Comparison of ENCODE assay signal across 8 cellular contexts in genomic region chr16:69329369-69330285, GRCh38. TPM values are rescaled to one million over a fixed set of nuclear protein-coding genes. Genes with fewer than 3 reads are reported as not detected.
DNase-seq lines count a peak whose midpoint lies in the region; ATAC-seq and TF ChIP-seq lines count a peak whose summit lies in the region.

No MANE protein-coding gene starts in this region.

- no peaks in the 10 kb centered on the region for H3K9me3 Mint-ChIP-seq in activated T-cell treated with anti-CD3 and anti-CD28 coated beads, Interleukin-2, amount 50 U/mL, for 4 hours

- H3K27me3 Mint-ChIP-seq in activated T-cell treated with anti-CD3 and anti-CD28 coated beads, Interleukin-2, amount 50 U/mL, for 4 hours (ENCODE audit: low read depth), result no peaks in the 10 kb centered on the region

- H3K4me3 Mint-ChIP-seq in activated T-cell treated with anti-CD3 and anti-CD28 coated beads, Interleukin-2, amount 50 U/mL, for 4 hours, result peak overlapping the region; percentile 85

- DNase-seq in COLO668 (lab: John Stamatoyannopoulos, UW; ENCODE audit: unreplicated experiment), result peak; percentile 67
- DNase-seq in activated T-cell treated with anti-CD3 and anti-CD28 coated beads, Interleukin-2, amount 50 U/mL, for 4 hours, result peak; percentile 54
- DNase-seq in head of caudate nucleus, result peak in 37 of 42 donors; percentile 5 to 78 (median 59)
- DNase-seq in posterior cingulate gyrus, result peak in 6 of 10 donors; percentile 14 to 91 (median 52)
- no peak for DNase-seq in NCI-H2171 treated with DMSO at 0.1 percent for 48 hours (lab: John Stamatoyannopoulos, UW)
- no peak for DNase-seq in DMS79 treated with DMSO at 0.1 percent for 48 hours (lab: John Stamatoyannopoulos, UW)

- TF ChIP-seq EP300 in Ishikawa (IDR thresholded peaks at IDR 0.05; ENCODE audit: borderline replicate concordance), result no peak

- ATAC-seq in GM21423 (IDR thresholded peaks at IDR 0.05; ENCODE audit: unreplicated experiment), result peak; percentile 30
- ATAC-seq in activated T-cell treated with anti-CD3 and anti-CD28 coated beads, Interleukin-2, amount 50 U/mL, for 4 hours, result peak; percentile 59 to 68

- H3K36me3 Mint-ChIP-seq in activated T-cell treated with anti-CD3 and anti-CD28 coated beads, Interleukin-2, amount 50 U/mL, for 4 hours (ENCODE audit: insufficient read depth), result peaks cover 18% of the 10 kb centered on the region

- peaks cover 49% of the 10 kb centered on the region for H3K4me1 Mint-ChIP-seq in activated T-cell treated with anti-CD3 and anti-CD28 coated beads, Interleukin-2, amount 50 U/mL, for 4 hours (ENCODE audit: low read depth)

- intact Hi-C loops in head of caudate nucleus (cut with DNase I), result loop anchor here (10.0 kb wide), 1 partner anchor 55 kb away; the partner anchor contains the start of gene TERF2
- intact Hi-C loops in posterior cingulate gyrus (cut with DNase I), result loop anchor here (1.0 kb wide), 1 partner anchor 10 kb away; the partner anchor contains the start of genes COG8 and NIP7

- TF ChIP-seq RAD21 in Ishikawa (IDR thresholded peaks at IDR 0.05; ENCODE audit: low read depth), result no peak

TF ChIP-seq in Ishikawa, 13 proteins besides CTCF, POLR2A, EP300 and RAD21:
- 0 out of 2 replicates have a peak, but pooled peaks have one; percentile 24 for TF ChIP-seq EGR1 (IDR thresholded peaks at IDR 0.05)
- no peak for TF ChIP-seq CEBPB (IDR thresholded peaks at IDR 0.05)
- TF ChIP-seq FOXM1 (IDR thresholded peaks at IDR 0.05; ENCODE audit: borderline replicate concordance, low read depth), result no peak

RNA-seq across cellular contexts. Expression of gene PDF, which starts 0.8 kb away (rescaled TPM):
- total RNA-seq in activated T-cell treated with anti-CD3 and anti-CD28 coated beads, Interleukin-2, amount 50 U/mL, for 4 hours, result 10 to 100 TPM; 38.2 to 46.7 (median 43.4) TPM

RNA-seq across cellular contexts. Expression of gene COG8, which starts 9.7 kb away (rescaled TPM):
- 10 to 100 TPM; 34.6 to 47.0 (median 43.1) TPM for total RNA-seq in activated T-cell treated with anti-CD3 and anti-CD28 coated beads, Interleukin-2, amount 50 U/mL, for 4 hours

RNA-seq across cellular contexts. Expression of gene NIP7, which starts 9.9 kb away (rescaled TPM):
- total RNA-seq in activated T-cell treated with anti-CD3 and anti-CD28 coated beads, Interleukin-2, amount 50 U/mL, for 4 hours, result 100 to 1,000 TPM; 129 to 136 (median 132) TPM

RNA-seq across cellular contexts. Expression of gene VPS4A, which starts 18.5 kb away (rescaled TPM):
- total RNA-seq in activated T-cell treated with anti-CD3 and anti-CD28 coated beads, Interleukin-2, amount 50 U/mL, for 4 hours, result 10 to 100 TPM; 41.5 to 45.8 (median 44.1) TPM

RNA-seq across cellular contexts. Expression of gene TMED6, which starts 22.0 kb away (rescaled TPM):
- 1 to 10 TPM in 2 of 3 donors, under 1 TPM in 1; 0.90 to 1.5 (median 1.1) TPM for total RNA-seq in activated T-cell treated with anti-CD3 and anti-CD28 coated beads, Interleukin-2, amount 50 U/mL, for 4 hours

Comparison
In these comparisons a context has a peak if more than half of its experiments do, and no peak if none do; other contexts are left out.
1. DNase-seq: peak in COLO668 (single experiment), activated T-cell treated with anti-CD3 and anti-CD28 coated beads, Interleukin-2, amount 50 U/mL, for 4 hours (single experiment), head of caudate nucleus (37 of 42) and posterior cingulate gyrus (6 of 10); none in NCI-H2171 treated with DMSO at 0.1 percent for 48 hours (single experiment) and DMS79 treated with DMSO at 0.1 percent for 48 hours (single experiment).